8 cellular contexts compared by ENCODE assay signal in genomic region chr4:173025131-173025530, GRCh38.
DNase-seq lines count a peak whose midpoint lies in the region; FAIRE-seq and TF ChIP-seq lines count a peak whose summit lies in the region.

No MANE protein-coding gene starts in this region.

- H3K27ac Mint-ChIP-seq in mesothelial cell of epicardium = no peak overlapping the region

- CTCF ChIA-PET in HEK293T (lab: Yijun Ruan, JAX) (interaction anchor here (0.7 to 3.2 kb wide), 12 partner anchors 11 to 276 kb away, joined by 3 to 35 read pairs (median 4); partner anchors contain the start of gene GALNT7), endothelial cell of umbilical vein (lab: Charles Lee) (interaction anchor here (0.6 to 3.2 kb wide), 9 partner anchors 12 to 276 kb away, joined by 3 to 67 read pairs (median 3); no protein-coding TSS in a partner anchor)

- H3K4me3 ChIP-seq in Loucy (ENCODE audit: low read length, poor library complexity, severe bottlenecking) (no peak overlapping the region), SJSA1 (no peak overlapping the region), endothelial cell of umbilical vein (replicated peaks in 1 of 3; ENCODE audit: insufficient read depth in 1 of 3, low read depth in 1 of 3, low read length in 3 of 3) (no peak overlapping the region)

- FAIRE-seq in endothelial cell of umbilical vein (lab: Jason Lieb, UNC) = peak; percentile 65

- no TSS peak for BruUV-seq in endothelial cell of umbilical vein (replicated peaks; lab: Mats Ljungman, UMichigan)

- H3K4me3 Mint-ChIP-seq in mesothelial cell of epicardium = no peak overlapping the region

- H2AFZ ChIP-seq in Loucy (ENCODE audit: low read length) = no peak overlapping the region
- no peak overlapping the region for H2AFZ ChIP-seq in endothelial cell of umbilical vein (ENCODE audit: low read depth, low read length)

- no peak overlapping the region for H3K27ac ChIP-seq in SJSA1
- no peak overlapping the region for H3K27ac ChIP-seq in endothelial cell of umbilical vein (ENCODE audit: insufficient read depth, low read depth, low read length)

- no peak for TF ChIP-seq POLR2A in endothelial cell of umbilical vein (IDR thresholded peaks at IDR 0.05; ENCODE audit: low read depth, low read length)

- H3K79me2 ChIP-seq in Loucy (ENCODE audit: insufficient read depth, low read length) = no peaks in the 10 kb centered on the region
- H3K79me2 ChIP-seq in endothelial cell of umbilical vein (ENCODE audit: control insufficient read depth, insufficient read depth, low read length) = no peaks in the 10 kb centered on the region

- H3F3A ChIP-seq in Loucy (ENCODE audit: low read depth) = no peaks in the 10 kb centered on the region

- peak; percentile 53 for DNase-seq in AG08396 (ENCODE audit: low spot score)
- DNase-seq in HEK293T (ENCODE audit: extremely low spot score) = peak; percentile 59
- peak; percentile 49 to 53 for DNase-seq in SJSA1 (ENCODE audit: low read depth in 1 of 2, low spot score in 2 of 2)
- peak; percentile 38 for DNase-seq in endothelial cell of umbilical vein (ENCODE audit: low read depth, low spot score)
- peak in 1 of 2 experiments; percentile 50 for DNase-seq in mesothelial cell of epicardium (ENCODE audit: low spot score in 2 of 2, unreplicated experiment in 2 of 2)
- DNase-seq in effector CD4-positive, alpha-beta T cell = no peak

- no peaks in the 10 kb centered on the region for H3K9me3 Mint-ChIP-seq in mesothelial cell of epicardium

- peak; percentile 70; the same call in 2 of the 3 replicates for TF ChIP-seq CTCF in GM12872 (IDR thresholded peaks at IDR 0.05; ENCODE audit: insufficient read depth, low read depth, low read length)
- TF ChIP-seq CTCF in Loucy (conservative IDR thresholded peaks at IDR 0.05; ENCODE audit: low read length) = peak; percentile 88
- TF ChIP-seq CTCF in endothelial cell of umbilical vein (IDR thresholded peaks at IDR 0.05; ENCODE audit: extremely low read depth in 1 of 2, insufficient read depth in 1 of 2, low read depth in 1 of 2, low read length in 2 of 2) = peak; percentile 33 to 41
- TF ChIP-seq CTCF in mesothelial cell of epicardium (IDR thresholded peaks at IDR 0.05; ENCODE audit: unreplicated experiment) = peak; percentile 69

- dilution Hi-C loops in endothelial cell of umbilical vein (cut with MboI; ENCODE audit: extremely low pct_ligation_motif_present, low sequenced_read_pairs) = no loop called here

- H3K9me2 ChIP-seq in Loucy (replicated peaks; ENCODE audit: low read depth, low read length) = no peaks in the 10 kb centered on the region

- no peaks in the 10 kb centered on the region for H3K4me1 Mint-ChIP-seq in mesothelial cell of epicardium

- POLR2A ChIA-PET in HEK293T (lab: Yijun Ruan, JAX) (no interaction called here), endothelial cell of umbilical vein (lab: Charles Lee) (no interaction called here)

- H3K9me3 ChIP-seq in Loucy (ENCODE audit: insufficient read depth, low read depth, low read length) (no peaks in the 10 kb centered on the region), SJSA1 (replicated peaks) (no peaks in the 10 kb centered on the region), endothelial cell of umbilical vein (replicated peaks; ENCODE audit: control insufficient read depth, insufficient read depth, low read length) (no peaks in the 10 kb centered on the region)

- H3K27me3 ChIP-seq in Loucy (ENCODE audit: insufficient read depth, low read length, poor library complexity, severe bottlenecking) (no peaks in the 10 kb centered on the region), SJSA1 (replicated peaks) (peaks cover 26% of the 10 kb centered on the region), endothelial cell of umbilical vein (ENCODE audit: control insufficient read depth in 2 of 2, insufficient read depth in 2 of 2, low read length in 2 of 2) (no peaks in the 10 kb centered on the region)

- intact Hi-C loops in endothelial cell of umbilical vein (cut with micrococcal nuclease) = loop anchor here (1.0 to 5.0 kb wide), 5 partner anchors 82 to 232 kb away; no protein-coding TSS in a partner anchor

- no peaks in the 10 kb centered on the region for H3K4me1 ChIP-seq in Loucy (ENCODE audit: insufficient read depth, low read length, poor library complexity, severe bottlenecking)
- no peaks in the 10 kb centered on the region for H3K4me1 ChIP-seq in SJSA1 (replicated peaks)
- no peaks in the 10 kb centered on the region for H3K4me1 ChIP-seq in endothelial cell of umbilical vein (ENCODE audit: control insufficient read depth, extremely low read depth, insufficient read depth, low read length)

- H3K9me1 ChIP-seq in endothelial cell of umbilical vein (replicated peaks; ENCODE audit: control insufficient read depth, extremely low read depth, insufficient read depth, low read length) = no peaks in the 10 kb centered on the region

- H3K4me2 ChIP-seq in Loucy (ENCODE audit: low read depth, low read length, poor library complexity, severe bottlenecking) (no peak overlapping the region), endothelial cell of umbilical vein (ENCODE audit: insufficient read depth, low read length) (no peak overlapping the region)

- H3K9ac ChIP-seq in Loucy (ENCODE audit: low read depth, low read length, poor library complexity, severe bottlenecking) (no peak overlapping the region), endothelial cell of umbilical vein (replicated peaks; ENCODE audit: extremely low read depth, insufficient read depth, low read length) (no peak overlapping the region)

- no peaks in the 10 kb centered on the region for H3K36me3 Mint-ChIP-seq in mesothelial cell of epicardium

- no peaks in the 10 kb centered on the region for H4K20me1 ChIP-seq in Loucy (ENCODE audit: insufficient read depth, low read length, poor library complexity, severe bottlenecking)
- H4K20me1 ChIP-seq in endothelial cell of umbilical vein (replicated peaks; ENCODE audit: control insufficient read depth, extremely low read depth, insufficient read depth, low read length) = no peaks in the 10 kb centered on the region

- H3K36me3 ChIP-seq in Loucy (ENCODE audit: insufficient read depth, low read length) (no peaks in the 10 kb centered on the region), SJSA1 (no peaks in the 10 kb centered on the region), endothelial cell of umbilical vein (ENCODE audit: control insufficient read depth in 2 of 2, extremely low read depth in 1 of 2, insufficient read depth in 2 of 2, low read length in 2 of 2) (no peaks in the 10 kb centered on the region)

- H3K27me3 Mint-ChIP-seq in mesothelial cell of epicardium (ENCODE audit: low read depth) = no peaks in the 10 kb centered on the region

TF ChIP-seq in HEK293T, 16 proteins besides CTCF, POLR2A, EP300 and RAD21:
- no peak for TF ChIP-seq HDGF (IDR thresholded peaks at IDR 0.05; ENCODE audit: borderline replicate concordance)
- TF ChIP-seq CTBP1 (IDR thresholded peaks at IDR 0.05; ENCODE audit: borderline replicate concordance) = no peak
- TF ChIP-seq ELF4 (IDR thresholded peaks at IDR 0.05) = no peak
- TF ChIP-seq BHLHE40 (IDR thresholded peaks at IDR 0.05; ENCODE audit: borderline replicate concordance) = no peak
- TF ChIP-seq PKNOX1 (IDR thresholded peaks at IDR 0.05) = no peak
- no peak for TF ChIP-seq ARNT (IDR thresholded peaks at IDR 0.05)
- no peak for TF ChIP-seq LEF1 (IDR thresholded peaks at IDR 0.05; ENCODE audit: borderline replicate concordance)
- no peak for TF ChIP-seq SP1 (IDR thresholded peaks at IDR 0.05)
- no peak for TF ChIP-seq NFRKB (IDR thresholded peaks at IDR 0.05)
- no peak for TF ChIP-seq ZNF384 (IDR thresholded peaks at IDR 0.05)
- TF ChIP-seq FOXM1 (IDR thresholded peaks at IDR 0.05; ENCODE audit: borderline replicate concordance) = no peak
- TF ChIP-seq TARDBP (IDR thresholded peaks at IDR 0.05) = no peak
- no peak for TF ChIP-seq FOXK2 (IDR thresholded peaks at IDR 0.05)
- TF ChIP-seq FOXA1 (IDR thresholded peaks at IDR 0.05) = no peak
- TF ChIP-seq SUZ12 (IDR thresholded peaks at IDR 0.05) = no peak

TF ChIP-seq in endothelial cell of umbilical vein, 7 proteins besides CTCF, POLR2A, EP300 and RAD21:
- TF ChIP-seq MAX (IDR thresholded peaks at IDR 0.05; ENCODE audit: insufficient read depth, insufficient read length) (no peak), EZH2 (IDR thresholded peaks at IDR 0.05; ENCODE audit: borderline replicate concordance, low read depth, low read length, severe bottlenecking) (no peak), MYC (IDR thresholded peaks at IDR 0.05; ENCODE audit: low read depth, low read length) (no peak), POLR2AphosphoS5 (IDR thresholded peaks at IDR 0.05; ENCODE audit: insufficient read depth, low read depth, low read length) (no peak), FOS (IDR thresholded peaks at IDR 0.05; ENCODE audit: borderline replicate concordance, insufficient read depth, low read length) (no peak), GATA2 (IDR thresholded peaks at IDR 0.05; ENCODE audit: insufficient read depth, insufficient read length, low read depth, low read length) (no peak), JUN (IDR thresholded peaks at IDR 0.05; ENCODE audit: borderline replicate concordance, insufficient read depth, insufficient read length, low read depth) (no peak)
TF ChIP-seq in endothelial cell of umbilical vein: peak in this region for 0.

Comparison
In these comparisons a context has a peak if more than half of its experiments do, and no peak if none do; other contexts are left out.
1. CTCF ChIP-seq: peak in every context shown above with its lines; median percentile 88 in Loucy; 70 in GM12872; 69 in mesothelial cell of epicardium; 37 in endothelial cell of umbilical vein.